In genomic region chr7:6531492-6532279, GRCh38 we compare ENCODE assay signal across 11 cellular contexts. TPM values are rescaled to one million over a fixed set of nuclear protein-coding genes. Genes with fewer than 3 reads are reported as not detected.
DNase-seq lines count a peak whose midpoint lies in the region; ATAC-seq and TF ChIP-seq lines count a peak whose summit lies in the region.
"Had no signal": no experiment of that assay in that cellular context is flagged by ENCODE, and none has a peak within 500 bp of the region (broad histone marks: within the 10 kb centered on the region; RNA-seq: fewer than 3 reads in every experiment).

No MANE protein-coding gene starts in this region.

- WGBS in esophagus muscularis mucosa: 26% methylated on average over 19 of the region's 19 CpGs

- H3K27me3 ChIP-seq in RWPE2 (ENCODE audit: insufficient read depth, poor library complexity, severe bottlenecking) (peaks cover 24% of the 10 kb centered on the region), uterus (peaks cover 0 to 21% of the 10 kb centered on the region in 2 donors), esophagus muscularis mucosa (peaks cover 0 to 93% (median 30%) of the 10 kb centered on the region in 4 donors)

- intact Hi-C loops in uterus (cut with DNase I; ENCODE audit: low total_unique reads): no loop called here
- intact Hi-C loops in esophagus muscularis mucosa (cut with DNase I): no loop called here

- TF ChIP-seq EP300 in esophagus muscularis mucosa (IDR thresholded peaks at IDR 0.05): no peak

- H3K4me1 ChIP-seq in RWPE2 (ENCODE audit: insufficient read depth, poor library complexity, severe bottlenecking) (no peaks in the 10 kb centered on the region), uterus (peaks cover 0 to 4% of the 10 kb centered on the region in 2 donors), esophagus muscularis mucosa (peaks cover 9 to 23% (median 20%) of the 10 kb centered on the region in 4 donors)

- peaks cover 35% of the 10 kb centered on the region for H3K27me3 Mint-ChIP-seq in activated T-cell treated with anti-CD3 and anti-CD28 coated beads, Interleukin-2, amount 50 U/mL, for 4 hours (ENCODE audit: low read depth)
- H3K27me3 Mint-ChIP-seq in stimulated activated naive B cell treated with anti-CD40 and anti-IgM and Interleukin-4, amounts not matched to agents 10 μg/mL and 1 μg/mL and 100 μg/mL, for 72 hours: peaks cover 21 to 27% of the 10 kb centered on the region in 2 donors

- TF ChIP-seq POLR2A in uterus (IDR thresholded peaks at IDR 0.05) (no peak), esophagus muscularis mucosa (IDR thresholded peaks at IDR 0.05; ENCODE audit: low read depth) (no peak)

- H3K27ac ChIP-seq in RWPE2 (ENCODE audit: poor library complexity, severe bottlenecking) (no peak overlapping the region), uterus (no peak overlapping the region), esophagus muscularis mucosa (replicated peaks in 1 of 4) (no peak overlapping the region)
- H3K27ac ChIP-seq: epithelial cell of prostate had no signal

- H3K27ac Mint-ChIP-seq in stimulated activated naive B cell treated with anti-CD40 and anti-IgM and Interleukin-4, amounts not matched to agents 10 μg/mL and 1 μg/mL and 100 μg/mL, for 72 hours: peak overlapping the region; percentile 81

- no peaks in the 10 kb centered on the region for H3K36me3 Mint-ChIP-seq in activated T-cell treated with anti-CD3 and anti-CD28 coated beads, Interleukin-2, amount 50 U/mL, for 4 hours (ENCODE audit: insufficient read depth)
- no peaks in the 10 kb centered on the region for H3K36me3 Mint-ChIP-seq in stimulated activated naive B cell treated with anti-CD40 and anti-IgM and Interleukin-4, amounts not matched to agents 10 μg/mL and 1 μg/mL and 100 μg/mL, for 72 hours

- TF ChIP-seq CTCF in RWPE2 (IDR thresholded peaks at IDR 0.05; ENCODE audit: poor library complexity, severe bottlenecking) (no peak), uterus (IDR thresholded peaks at IDR 0.05) (no peak), esophagus muscularis mucosa (IDR thresholded peaks at IDR 0.05) (no peak)

- DNase-seq in activated T-cell treated with anti-CD3 and anti-CD28 coated beads, Interleukin-2, amount 50 U/mL, for 4 hours: no peak
- DNase-seq in activated T-cell treated with anti-CD3 and anti-CD28 coated beads, Interleukin-2, amount 50 U/mL, for 48 hours: no peak
- no peak for DNase-seq in RWPE2 (ENCODE audit: low spot score)
- DNase-seq in stimulated activated naive B cell treated with anti-CD40 and anti-IgM and Interleukin-4, amounts not matched to agents 10 μg/mL and 1 μg/mL and 100 μg/mL, for 72 hours: no peak
- DNase-seq in uterus: no peak
- DNase-seq in esophagus muscularis mucosa (ENCODE audit: extremely low spot score): no peak
- no peak for DNase-seq in DMS114 treated with DMSO at 0.1 percent for 48 hours (lab: John Stamatoyannopoulos, UW; ENCODE audit: unreplicated experiment)
- DNase-seq: left ventricle myocardium superior, NCI-H748 treated with DMSO at 0.1 percent for 48 hours had no signal

- peaks cover 20% of the 10 kb centered on the region for H3K4me1 Mint-ChIP-seq in activated T-cell treated with anti-CD3 and anti-CD28 coated beads, Interleukin-2, amount 50 U/mL, for 4 hours (ENCODE audit: low read depth)
- peaks cover 43 to 70% of the 10 kb centered on the region in 2 donors for H3K4me1 Mint-ChIP-seq in stimulated activated naive B cell treated with anti-CD40 and anti-IgM and Interleukin-4, amounts not matched to agents 10 μg/mL and 1 μg/mL and 100 μg/mL, for 72 hours

- H3K4me3 Mint-ChIP-seq in activated T-cell treated with anti-CD3 and anti-CD28 coated beads, Interleukin-2, amount 50 U/mL, for 4 hours: peak overlapping the region; percentile 72
- peak overlapping the region; percentile 86 to 89 for H3K4me3 Mint-ChIP-seq in stimulated activated naive B cell treated with anti-CD40 and anti-IgM and Interleukin-4, amounts not matched to agents 10 μg/mL and 1 μg/mL and 100 μg/mL, for 72 hours

- H3K4me3 ChIP-seq in RWPE2 (ENCODE audit: severe bottlenecking) (peak overlapping the region; percentile 50), iPS-11a (ENCODE audit: low read depth, low read length) (peak overlapping the region; percentile 70), uterus (no peak overlapping the region), esophagus muscularis mucosa (no peak overlapping the region)

- H3K9me3 ChIP-seq in RWPE2 (ENCODE audit: severe bottlenecking) (no peaks in the 10 kb centered on the region), uterus (no peaks in the 10 kb centered on the region), esophagus muscularis mucosa (no peaks in the 10 kb centered on the region)

- no peak for ATAC-seq in activated T-cell treated with anti-CD3 and anti-CD28 coated beads, Interleukin-2, amount 50 U/mL, for 4 hours
- ATAC-seq in RWPE2 (ENCODE audit: low read depth): no peak
- ATAC-seq in stimulated activated naive B cell treated with anti-CD40 and anti-IgM and Interleukin-4, amounts not matched to agents 10 μg/mL and 1 μg/mL and 100 μg/mL, for 72 hours (replicated peaks): peak; percentile 36 to 52
- ATAC-seq: left ventricle myocardium superior had no signal

- H3K36me3 ChIP-seq in RWPE2 (ENCODE audit: low read depth) (no peaks in the 10 kb centered on the region), uterus (no peaks in the 10 kb centered on the region), esophagus muscularis mucosa (no peaks in the 10 kb centered on the region)

- no peaks in the 10 kb centered on the region for H3K9me3 Mint-ChIP-seq in activated T-cell treated with anti-CD3 and anti-CD28 coated beads, Interleukin-2, amount 50 U/mL, for 4 hours
- H3K9me3 Mint-ChIP-seq in stimulated activated naive B cell treated with anti-CD40 and anti-IgM and Interleukin-4, amounts not matched to agents 10 μg/mL and 1 μg/mL and 100 μg/mL, for 72 hours: no peaks in the 10 kb centered on the region

RNA-seq across cellular contexts. Expression of gene GRID2IP, which starts 19.6 kb away (rescaled TPM):
- total RNA-seq in activated T-cell treated with anti-CD3 and anti-CD28 coated beads, Interleukin-2, amount 50 U/mL, for 4 hours: under 1 TPM in 1 of 3 donors, not detected in 2; 0.13 TPM
- under 1 TPM in 2 of 4 donors, not detected in 2; 0.21 to 0.49 TPM for total RNA-seq in uterus
- total RNA-seq in esophagus muscularis mucosa: not detected
- total RNA-seq: left ventricle myocardium superior had no signal

RNA-seq across cellular contexts. Expression of gene ZDHHC4, which starts 45.6 kb away (rescaled TPM):
- total RNA-seq in activated T-cell treated with anti-CD3 and anti-CD28 coated beads, Interleukin-2, amount 50 U/mL, for 4 hours: 10 to 100 TPM; 23.6 to 33.5 (median 27.5) TPM
- 10 to 100 TPM; 13.1 to 48.2 (median 37.0) TPM for total RNA-seq in uterus
- total RNA-seq in esophagus muscularis mucosa: 10 to 100 TPM; 41.5 to 57.4 (median 51.9) TPM

RNA-seq across cellular contexts. Expression of gene KDELR2, which starts 47.7 kb away (rescaled TPM):
- 10 to 100 TPM; 74.7 to 76.8 (median 75.1) TPM for total RNA-seq in activated T-cell treated with anti-CD3 and anti-CD28 coated beads, Interleukin-2, amount 50 U/mL, for 4 hours
- 100 to 1,000 TPM in 2 of 4 donors, 10 to 100 TPM in 2; 64.0 to 272 (median 95.4) TPM for total RNA-seq in uterus
- total RNA-seq in esophagus muscularis mucosa: 10 to 100 TPM; 53.7 to 68.2 (median 55.3) TPM

RNA-seq across cellular contexts. Expression of gene INTS15, which starts 58.1 kb away (rescaled TPM):
- total RNA-seq in activated T-cell treated with anti-CD3 and anti-CD28 coated beads, Interleukin-2, amount 50 U/mL, for 4 hours: 10 to 100 TPM; 51.4 to 60.1 (median 59.1) TPM
- total RNA-seq in uterus: 10 to 100 TPM in 3 of 4 donors, 1 to 10 TPM in 1; 7.6 to 44.1 (median 23.9) TPM
- 10 to 100 TPM; 22.5 to 38.9 (median 33.5) TPM for total RNA-seq in esophagus muscularis mucosa

Comparison
In these comparisons a context has a peak if more than half of its experiments do, and no peak if none do; other contexts are left out.
1. ATAC-seq: peak in stimulated activated naive B cell treated with anti-CD40 and anti-IgM and Interleukin-4, amounts not matched to agents 10 μg/mL and 1 μg/mL and 100 μg/mL, for 72 hours (2 of 2); none in activated T-cell treated with anti-CD3 and anti-CD28 coated beads, Interleukin-2, amount 50 U/mL, for 4 hours (0 of 2) and RWPE2 (single experiment).
2. H3K4me3 ChIP-seq: peak in RWPE2 (single experiment) and iPS-11a (single experiment); none in uterus (0 of 2) and esophagus muscularis mucosa (0 of 4).